Comparison of ENCODE assay signal across 8 cellular contexts in genomic region chr17:32127156-32127897, GRCh38. TPM values are rescaled to one million over a fixed set of nuclear protein-coding genes. Genes with fewer than 3 reads are reported as not detected.
A peak's percentile ranks its signal among the peaks of the same experiment; 100 is the strongest.
DNase-seq lines count a peak whose midpoint lies in the region; ATAC-seq and FAIRE-seq lines count a peak whose summit lies in the region.

No MANE protein-coding gene starts in this region.

- H3K36me3 ChIP-seq in SJSA1 (no peaks in the 10 kb centered on the region), neuronal stem cell (replicated peaks in 1 of 2; ENCODE audit: control insufficient read depth in 2 of 2, insufficient read depth in 2 of 2, low read length in 2 of 2) (no peaks in the 10 kb centered on the region)

- H2BK5ac ChIP-seq in neuronal stem cell (ENCODE audit: low read length), result no peak overlapping the region

- FAIRE-seq in frontal cortex (lab: Jason Lieb, UNC), result no peak

- H3K18ac ChIP-seq in neuronal stem cell (ENCODE audit: low read length), result peak overlapping the region; percentile 88

- no peaks in the 10 kb centered on the region for H3K79me1 ChIP-seq in neuronal stem cell (ENCODE audit: low read depth, low read length)

- DNase-seq in DMS79 treated with DMSO at 0.1 percent for 48 hours (lab: John Stamatoyannopoulos, UW) (peak; percentile 82), LHCN-M2 (ENCODE audit: low read depth) (peak; percentile 79), SJSA1 (ENCODE audit: low read depth in 1 of 2, low spot score in 2 of 2) (peak; percentile 70 to 73), frontal cortex (ENCODE audit: low spot score in 2 of 2) (peak; percentile 43 to 76), neuronal stem cell (ENCODE audit: low spot score) (peak; percentile 24), substantia nigra (lab: John Stamatoyannopoulos, UW) (peak in 47 of 49 donors; percentile 25 to 82 (median 64))
- DNase-seq in activated naive CD4-positive, alpha-beta T cell (lab: John Stamatoyannopoulos, UW), result peak in 3 of 4 experiments; percentile 41 to 82 (median 74)

- H2BK15ac ChIP-seq in neuronal stem cell (ENCODE audit: low read length), result no peak overlapping the region

- no peak overlapping the region for H2BK12ac ChIP-seq in neuronal stem cell (ENCODE audit: low read length)

- peak overlapping the region; percentile 40 for H3K23ac ChIP-seq in neuronal stem cell (ENCODE audit: low read depth, low read length, poor library complexity)

- no CpG with 5 or more reads among the region's 25 CpGs for WGBS in neuronal stem cell (ENCODE audit: extremely low coverage in 2 of 2, insufficient read length in 2 of 2, insufficient replicate concordance in 1 of 2), 2 donors

- H3K4me2 ChIP-seq in neuronal stem cell (ENCODE audit: insufficient read depth, low read length, poor library complexity, severe bottlenecking), result peak overlapping the region; percentile 63

- no peaks in the 10 kb centered on the region for H3K9me3 ChIP-seq in SJSA1 (replicated peaks)
- peaks cover 0 to 5% of the 10 kb centered on the region in 2 donors for H3K9me3 ChIP-seq in neuronal stem cell (replicated peaks in 1 of 2; ENCODE audit: control insufficient read depth in 2 of 2, insufficient read depth in 1 of 2, low read depth in 1 of 2, low read length in 2 of 2)

- H3K14ac ChIP-seq in neuronal stem cell (ENCODE audit: low read length), result no peak overlapping the region

- no peak overlapping the region for H2AK5ac ChIP-seq in neuronal stem cell (ENCODE audit: low read depth, low read length)

- H3K9ac ChIP-seq in neuronal stem cell (ENCODE audit: low read depth, low read length, poor library complexity), result peak overlapping the region; percentile 73

- H3K4ac ChIP-seq in neuronal stem cell (ENCODE audit: low read length), result no peak overlapping the region

- peak overlapping the region; percentile 9 for H4K91ac ChIP-seq in neuronal stem cell (ENCODE audit: low read depth, low read length, poor library complexity)

- peak overlapping the region; percentile 99 for H2AFZ ChIP-seq in neuronal stem cell (ENCODE audit: low read length)

- H3K27ac ChIP-seq in SJSA1 (peak overlapping the region; percentile 31; the same call in 1 of the 2 replicates), neuronal stem cell (replicated peaks; ENCODE audit: low read length) (peak overlapping the region; percentile 28), substantia nigra (ENCODE audit: low read depth, low read length, poor library complexity, severe bottlenecking) (peak overlapping the region; percentile 77)

- H4K8ac ChIP-seq in neuronal stem cell (ENCODE audit: low read depth, low read length), result no peak overlapping the region

- H2BK120ac ChIP-seq in neuronal stem cell (ENCODE audit: low read depth, low read length), result no peak overlapping the region

- H3K4me1 ChIP-seq in SJSA1 (replicated peaks), result peaks cover 9% of the 10 kb centered on the region
- H3K4me1 ChIP-seq in neuronal stem cell (ENCODE audit: control insufficient read depth in 2 of 2, insufficient read depth in 1 of 2, low read depth in 1 of 2, low read length in 2 of 2), result peaks cover 0 to 4% of the 10 kb centered on the region in 2 donors

- H3K4me3 ChIP-seq in SJSA1 (peak overlapping the region; percentile 49), neuronal stem cell (ENCODE audit: low read length in 2 of 2) (peak overlapping the region; percentile 74 to 83)

- peak; percentile 78 for ATAC-seq in GM21786 (IDR thresholded peaks at IDR 0.05; ENCODE audit: unreplicated experiment)

- no peaks in the 10 kb centered on the region for H3K27me3 ChIP-seq in SJSA1 (replicated peaks)
- H3K27me3 ChIP-seq in neuronal stem cell (ENCODE audit: control insufficient read depth in 3 of 3, insufficient read depth in 3 of 3, low read depth in 1 of 3, low read length in 3 of 3), result no peaks in the 10 kb centered on the region

RNA-seq across cellular contexts. Expression of gene RHOT1, which starts 15.0 kb away (rescaled TPM):
- total RNA-seq in LHCN-M2 (2014; rRNA removed), result 25.9 and 28.5 TPM in 2 replicates
- polyA plus RNA-seq in LHCN-M2 (2012), result 11.3 TPM
- 43.6 and 44.7 TPM in 2 replicates for total RNA-seq in SJSA1 (2014; rRNA removed; shearing (Covaris generic))
- total RNA-seq in frontal cortex, result 156 TPM
- 31.5 TPM for polyA plus RNA-seq in neuronal stem cell (2013, experiment 1 of 2)
- polyA plus RNA-seq in neuronal stem cell (2013, experiment 2 of 2), result 32.5 TPM

Comparison
In these comparisons a context has a peak if more than half of its experiments do, and no peak if none do; other contexts are left out.
1. Peak in every context shown above with its lines: DNase-seq, ATAC-seq, H3K4me3 ChIP-seq and H3K27ac ChIP-seq.
2. DNase-seq: peak in every context shown above with its lines; median percentile 82 in DMS79 treated with DMSO at 0.1 percent for 48 hours; 79 in LHCN-M2; 74 in activated naive CD4-positive, alpha-beta T cell; 72 in SJSA1; 64 in substantia nigra; 60 in frontal cortex; 24 in neuronal stem cell.